1 cellular context compared by ENCODE assay signal in the genomic region with DNA sequence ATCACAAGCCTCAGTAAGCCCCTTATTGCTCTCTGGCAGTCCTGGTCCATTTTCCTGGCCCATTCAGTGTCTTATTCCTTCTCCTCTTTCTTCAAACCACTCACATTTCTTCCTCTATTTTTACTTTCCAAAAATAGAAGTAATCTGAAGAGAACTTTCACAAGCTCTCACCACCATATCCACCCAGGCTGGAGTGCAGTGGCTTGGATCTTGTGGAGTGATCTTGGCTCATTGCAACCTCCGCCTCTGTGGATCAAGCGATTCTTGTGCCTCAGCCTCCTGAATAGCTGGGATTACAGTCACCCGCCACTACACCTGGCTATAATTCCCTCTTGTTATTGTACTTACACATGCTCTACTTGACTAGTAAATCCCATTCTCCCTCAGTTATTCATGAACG.
TF ChIP-seq lines count a peak whose summit lies in the region.

No MANE protein-coding gene starts in this region.

TF ChIP-seq in GM23338, 12 proteins besides CTCF, POLR2A, EP300 and RAD21 (continued from another document):
- TF ChIP-seq, protein P1, sequence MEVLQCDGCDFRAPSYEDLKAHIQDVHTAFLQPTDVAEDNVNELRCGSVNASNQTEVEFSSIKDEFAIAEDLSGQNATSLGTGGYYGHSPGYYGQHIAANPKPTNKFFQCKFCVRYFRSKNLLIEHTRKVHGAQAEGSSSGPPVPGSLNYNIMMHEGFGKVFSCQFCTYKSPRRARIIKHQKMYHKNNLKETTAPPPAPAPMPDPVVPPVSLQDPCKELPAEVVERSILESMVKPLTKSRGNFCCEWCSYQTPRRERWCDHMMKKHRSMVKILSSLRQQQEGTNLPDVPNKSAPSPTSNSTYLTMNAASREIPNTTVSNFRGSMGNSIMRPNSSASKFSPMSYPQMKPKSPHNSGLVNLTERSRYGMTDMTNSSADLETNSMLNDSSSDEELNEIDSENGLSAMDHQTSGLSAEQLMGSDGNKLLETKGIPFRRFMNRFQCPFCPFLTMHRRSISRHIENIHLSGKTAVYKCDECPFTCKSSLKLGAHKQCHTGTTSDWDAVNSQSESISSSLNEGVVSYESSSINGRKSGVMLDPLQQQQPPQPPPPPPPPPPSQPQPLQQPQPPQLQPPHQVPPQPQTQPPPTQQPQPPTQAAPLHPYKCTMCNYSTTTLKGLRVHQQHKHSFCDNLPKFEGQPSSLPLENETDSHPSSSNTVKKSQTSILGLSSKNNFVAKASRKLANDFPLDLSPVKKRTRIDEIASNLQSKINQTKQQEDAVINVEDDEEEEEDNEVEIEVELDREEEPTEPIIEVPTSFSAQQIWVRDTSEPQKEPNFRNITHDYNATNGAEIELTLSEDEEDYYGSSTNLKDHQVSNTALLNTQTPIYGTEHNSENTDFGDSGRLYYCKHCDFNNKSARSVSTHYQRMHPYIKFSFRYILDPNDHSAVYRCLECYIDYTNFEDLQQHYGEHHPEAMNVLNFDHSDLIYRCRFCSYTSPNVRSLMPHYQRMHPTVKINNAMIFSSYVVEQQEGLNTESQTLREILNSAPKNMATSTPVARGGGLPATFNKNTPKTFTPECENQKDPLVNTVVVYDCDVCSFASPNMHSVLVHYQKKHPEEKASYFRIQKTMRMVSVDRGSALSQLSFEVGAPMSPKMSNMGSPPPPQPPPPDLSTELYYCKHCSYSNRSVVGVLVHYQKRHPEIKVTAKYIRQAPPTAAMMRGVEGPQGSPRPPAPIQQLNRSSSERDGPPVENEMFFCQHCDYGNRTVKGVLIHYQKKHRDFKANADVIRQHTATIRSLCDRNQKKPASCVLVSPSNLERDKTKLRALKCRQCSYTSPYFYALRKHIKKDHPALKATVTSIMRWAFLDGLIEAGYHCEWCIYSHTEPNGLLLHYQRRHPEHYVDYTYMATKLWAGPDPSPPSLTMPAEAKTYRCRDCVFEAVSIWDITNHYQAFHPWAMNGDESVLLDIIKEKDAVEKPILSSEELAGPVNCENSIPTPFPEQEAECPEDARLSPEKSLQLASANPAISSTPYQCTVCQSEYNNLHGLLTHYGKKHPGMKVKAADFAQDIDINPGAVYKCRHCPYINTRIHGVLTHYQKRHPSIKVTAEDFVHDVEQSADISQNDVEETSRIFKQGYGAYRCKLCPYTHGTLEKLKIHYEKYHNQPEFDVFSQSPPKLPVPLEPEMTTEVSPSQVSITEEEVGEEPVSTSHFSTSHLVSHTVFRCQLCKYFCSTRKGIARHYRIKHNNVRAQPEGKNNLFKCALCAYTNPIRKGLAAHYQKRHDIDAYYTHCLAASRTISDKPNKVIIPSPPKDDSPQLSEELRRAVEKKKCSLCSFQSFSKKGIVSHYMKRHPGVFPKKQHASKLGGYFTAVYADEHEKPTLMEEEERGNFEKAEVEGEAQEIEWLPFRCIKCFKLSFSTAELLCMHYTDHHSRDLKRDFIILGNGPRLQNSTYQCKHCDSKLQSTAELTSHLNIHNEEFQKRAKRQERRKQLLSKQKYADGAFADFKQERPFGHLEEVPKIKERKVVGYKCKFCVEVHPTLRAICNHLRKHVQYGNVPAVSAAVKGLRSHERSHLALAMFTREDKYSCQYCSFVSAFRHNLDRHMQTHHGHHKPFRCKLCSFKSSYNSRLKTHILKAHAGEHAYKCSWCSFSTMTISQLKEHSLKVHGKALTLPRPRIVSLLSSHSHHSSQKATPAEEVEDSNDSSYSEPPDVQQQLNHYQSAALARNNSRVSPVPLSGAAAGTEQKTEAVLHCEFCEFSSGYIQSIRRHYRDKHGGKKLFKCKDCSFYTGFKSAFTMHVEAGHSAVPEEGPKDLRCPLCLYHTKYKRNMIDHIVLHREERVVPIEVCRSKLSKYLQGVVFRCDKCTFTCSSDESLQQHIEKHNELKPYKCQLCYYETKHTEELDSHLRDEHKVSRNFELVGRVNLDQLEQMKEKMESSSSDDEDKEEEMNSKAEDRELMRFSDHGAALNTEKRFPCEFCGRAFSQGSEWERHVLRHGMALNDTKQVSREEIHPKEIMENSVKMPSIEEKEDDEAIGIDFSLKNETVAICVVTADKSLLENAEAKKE (CRISPR knock-in tag; IDR thresholded peaks at IDR 0.05): no peak
- TF ChIP-seq EZH2 (IDR thresholded peaks at IDR 0.05; ENCODE audit: low read depth, unreplicated experiment) (no peak), ZNF114 (CRISPR knock-in tag; IDR thresholded peaks at IDR 0.05) (no peak), NANOG (IDR thresholded peaks at IDR 0.05; ENCODE audit: borderline replicate concordance) (no peak), CREB1 (CRISPR knock-in tag; IDR thresholded peaks at IDR 0.05; ENCODE audit: low read depth) (no peak), EZH2phosphoT487 (IDR thresholded peaks at IDR 0.05; ENCODE audit: unreplicated experiment) (no peak), JUNB (IDR thresholded peaks at IDR 0.05; ENCODE audit: unreplicated experiment) (no peak), ZNF331 (CRISPR knock-in tag; IDR thresholded peaks at IDR 0.05; ENCODE audit: low read depth) (no peak), STAT1 (IDR thresholded peaks at IDR 0.05; ENCODE audit: unreplicated experiment) (no peak)
- TF ChIP-seq, protein P2, sequence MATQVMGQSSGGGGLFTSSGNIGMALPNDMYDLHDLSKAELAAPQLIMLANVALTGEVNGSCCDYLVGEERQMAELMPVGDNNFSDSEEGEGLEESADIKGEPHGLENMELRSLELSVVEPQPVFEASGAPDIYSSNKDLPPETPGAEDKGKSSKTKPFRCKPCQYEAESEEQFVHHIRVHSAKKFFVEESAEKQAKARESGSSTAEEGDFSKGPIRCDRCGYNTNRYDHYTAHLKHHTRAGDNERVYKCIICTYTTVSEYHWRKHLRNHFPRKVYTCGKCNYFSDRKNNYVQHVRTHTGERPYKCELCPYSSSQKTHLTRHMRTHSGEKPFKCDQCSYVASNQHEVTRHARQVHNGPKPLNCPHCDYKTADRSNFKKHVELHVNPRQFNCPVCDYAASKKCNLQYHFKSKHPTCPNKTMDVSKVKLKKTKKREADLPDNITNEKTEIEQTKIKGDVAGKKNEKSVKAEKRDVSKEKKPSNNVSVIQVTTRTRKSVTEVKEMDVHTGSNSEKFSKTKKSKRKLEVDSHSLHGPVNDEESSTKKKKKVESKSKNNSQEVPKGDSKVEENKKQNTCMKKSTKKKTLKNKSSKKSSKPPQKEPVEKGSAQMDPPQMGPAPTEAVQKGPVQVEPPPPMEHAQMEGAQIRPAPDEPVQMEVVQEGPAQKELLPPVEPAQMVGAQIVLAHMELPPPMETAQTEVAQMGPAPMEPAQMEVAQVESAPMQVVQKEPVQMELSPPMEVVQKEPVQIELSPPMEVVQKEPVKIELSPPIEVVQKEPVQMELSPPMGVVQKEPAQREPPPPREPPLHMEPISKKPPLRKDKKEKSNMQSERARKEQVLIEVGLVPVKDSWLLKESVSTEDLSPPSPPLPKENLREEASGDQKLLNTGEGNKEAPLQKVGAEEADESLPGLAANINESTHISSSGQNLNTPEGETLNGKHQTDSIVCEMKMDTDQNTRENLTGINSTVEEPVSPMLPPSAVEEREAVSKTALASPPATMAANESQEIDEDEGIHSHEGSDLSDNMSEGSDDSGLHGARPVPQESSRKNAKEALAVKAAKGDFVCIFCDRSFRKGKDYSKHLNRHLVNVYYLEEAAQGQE (IDR thresholded peaks at IDR 0.05; ENCODE audit: unreplicated experiment): no peak
TF ChIP-seq in GM23338: peak in this region for 0.
